In genomic region chr4:7725951-7726350, GRCh38 we compare ENCODE assay signal across 18 cellular contexts.
DNase-seq lines count a peak whose midpoint lies in the region; ATAC-seq, FAIRE-seq and TF ChIP-seq lines count a peak whose summit lies in the region.
"Had no signal": no experiment of that assay in that cellular context is flagged by ENCODE, and none has a peak within 500 bp of the region (broad histone marks: within the 10 kb centered on the region; RNA-seq: fewer than 3 reads in every experiment).

No MANE protein-coding gene starts in this region.

- no peak overlapping the region for H3K9ac ChIP-seq in adipocyte (ENCODE audit: low read length)
- H3K9ac ChIP-seq: KMS-11 had no signal

- H3K4me3 ChIP-seq in adipocyte (ENCODE audit: low read length) (no peak overlapping the region), upper lobe of right lung (no peak overlapping the region)
- H3K4me3 ChIP-seq: esophagus squamous epithelium, SJSA1, tibial artery had no signal

- H3K9me3 ChIP-seq in adipocyte (ENCODE audit: control insufficient read depth, low read length) (no peaks in the 10 kb centered on the region), upper lobe of right lung (no peaks in the 10 kb centered on the region)
- H3K9me3 ChIP-seq: esophagus squamous epithelium, SJSA1, tibial artery had no signal

- no peak overlapping the region for H3K27ac ChIP-seq in upper lobe of right lung
- H3K27ac ChIP-seq: esophagus squamous epithelium, KMS-11, SJSA1, tibial artery had no signal

- DNase-seq in GM03348 (ENCODE audit: low spot score), result peak; percentile 78
- peak; percentile 18 for DNase-seq in HTR-8/SVneo (ENCODE audit: insufficient read length, low spot score)
- DNase-seq in adipocyte (ENCODE audit: low read depth), result peak; percentile 3
- peak; percentile 95 for DNase-seq in myocyte (ENCODE audit: low read depth)
- no peak for DNase-seq in upper lobe of right lung
- no peak for DNase-seq in LoVo (ENCODE audit: low spot score)
- DNase-seq: activated CD4-positive, alpha-beta T cell treated with anti-CD3 and anti-CD28 coated beads, Interleukin-2, amount 50 U/mL, for 4 hours; activated T-cell treated with anti-CD3 and anti-CD28 coated beads, Interleukin-2, amount 50 U/mL, for 24 hours; DMS53; esophagus squamous epithelium; NCI-H146; NCI-H345; tibial artery had no signal

- TF ChIP-seq CTCF in upper lobe of right lung (IDR thresholded peaks at IDR 0.05), result no peak

- intact Hi-C loops in upper lobe of right lung (cut with DNase I), result no loop called here

- ATAC-seq in upper lobe of right lung (no peak), GM18511 (IDR thresholded peaks at IDR 0.05; ENCODE audit: unreplicated experiment) (no peak), HG02870 (IDR thresholded peaks at IDR 0.05; ENCODE audit: unreplicated experiment) (no peak)

- H3K27me3 ChIP-seq in adipocyte (replicated peaks; ENCODE audit: control insufficient read depth, insufficient read depth, low read length) (peaks cover 23% of the 10 kb centered on the region), upper lobe of right lung (no peaks in the 10 kb centered on the region)
- H3K27me3 ChIP-seq: SJSA1, tibial artery had no signal

- FAIRE-seq in HTR-8/SVneo (lab: Jason Lieb, UNC), result no peak
- FAIRE-seq: TTC549 had no signal

- H3K36me3 ChIP-seq in adipocyte (ENCODE audit: control insufficient read depth, insufficient read depth, low read length, severe bottlenecking) (no peaks in the 10 kb centered on the region), upper lobe of right lung (no peaks in the 10 kb centered on the region)
- H3K36me3 ChIP-seq: esophagus squamous epithelium, SJSA1, tibial artery had no signal

- H3K4me1 ChIP-seq in adipocyte (ENCODE audit: control insufficient read depth, insufficient read depth, low read length) (no peaks in the 10 kb centered on the region), upper lobe of right lung (no peaks in the 10 kb centered on the region)
- H3K4me1 ChIP-seq: esophagus squamous epithelium, SJSA1, tibial artery had no signal

Comparison
In these comparisons a context has a peak if more than half of its experiments do, and no peak if none do; other contexts are left out.
1. DNase-seq: peak in GM03348 (single experiment), HTR-8/SVneo (single experiment), adipocyte (single experiment) and myocyte (single experiment); none in upper lobe of right lung (single experiment) and LoVo (single experiment).